Comparison of ENCODE assay signal across 1 cellular context in genomic region chr11:76802621-76803020, GRCh38.
TF ChIP-seq lines count a peak whose summit lies in the region.

No MANE protein-coding gene starts in this region.

TF ChIP-seq in HepG2, 621 proteins besides CTCF, POLR2A, EP300 and RAD21:
- TF ChIP-seq GZF1 (CRISPR knock-in tag; IDR thresholded peaks at IDR 0.05) = no peak
- TF ChIP-seq, protein P1, sequence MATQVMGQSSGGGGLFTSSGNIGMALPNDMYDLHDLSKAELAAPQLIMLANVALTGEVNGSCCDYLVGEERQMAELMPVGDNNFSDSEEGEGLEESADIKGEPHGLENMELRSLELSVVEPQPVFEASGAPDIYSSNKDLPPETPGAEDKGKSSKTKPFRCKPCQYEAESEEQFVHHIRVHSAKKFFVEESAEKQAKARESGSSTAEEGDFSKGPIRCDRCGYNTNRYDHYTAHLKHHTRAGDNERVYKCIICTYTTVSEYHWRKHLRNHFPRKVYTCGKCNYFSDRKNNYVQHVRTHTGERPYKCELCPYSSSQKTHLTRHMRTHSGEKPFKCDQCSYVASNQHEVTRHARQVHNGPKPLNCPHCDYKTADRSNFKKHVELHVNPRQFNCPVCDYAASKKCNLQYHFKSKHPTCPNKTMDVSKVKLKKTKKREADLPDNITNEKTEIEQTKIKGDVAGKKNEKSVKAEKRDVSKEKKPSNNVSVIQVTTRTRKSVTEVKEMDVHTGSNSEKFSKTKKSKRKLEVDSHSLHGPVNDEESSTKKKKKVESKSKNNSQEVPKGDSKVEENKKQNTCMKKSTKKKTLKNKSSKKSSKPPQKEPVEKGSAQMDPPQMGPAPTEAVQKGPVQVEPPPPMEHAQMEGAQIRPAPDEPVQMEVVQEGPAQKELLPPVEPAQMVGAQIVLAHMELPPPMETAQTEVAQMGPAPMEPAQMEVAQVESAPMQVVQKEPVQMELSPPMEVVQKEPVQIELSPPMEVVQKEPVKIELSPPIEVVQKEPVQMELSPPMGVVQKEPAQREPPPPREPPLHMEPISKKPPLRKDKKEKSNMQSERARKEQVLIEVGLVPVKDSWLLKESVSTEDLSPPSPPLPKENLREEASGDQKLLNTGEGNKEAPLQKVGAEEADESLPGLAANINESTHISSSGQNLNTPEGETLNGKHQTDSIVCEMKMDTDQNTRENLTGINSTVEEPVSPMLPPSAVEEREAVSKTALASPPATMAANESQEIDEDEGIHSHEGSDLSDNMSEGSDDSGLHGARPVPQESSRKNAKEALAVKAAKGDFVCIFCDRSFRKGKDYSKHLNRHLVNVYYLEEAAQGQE (IDR thresholded peaks at IDR 0.05; ENCODE audit: borderline replicate concordance in 1 of 2, low read depth in 1 of 2, low read length in 2 of 2) = no peak
